ENCODE assay signal across 15 cellular contexts in the genomic region with DNA sequence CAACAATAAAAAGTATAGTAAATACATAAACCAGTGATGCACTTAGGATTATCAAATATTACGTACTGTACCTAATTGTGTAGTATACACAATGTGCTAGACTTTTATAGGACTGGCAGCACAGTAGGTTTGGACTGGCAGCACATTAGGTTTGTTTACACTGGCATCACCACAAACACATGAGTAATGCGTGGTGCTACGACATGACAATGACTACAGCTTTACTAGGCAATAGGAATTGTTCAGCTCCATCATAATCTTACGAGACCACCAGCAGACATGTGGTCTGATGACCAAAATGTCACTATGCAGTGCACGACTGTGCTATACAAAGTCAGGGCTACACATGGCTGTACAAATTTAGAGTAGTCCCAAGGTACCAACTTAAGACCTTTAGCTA. TPM values are rescaled to one million over a fixed set of nuclear protein-coding genes. Genes with fewer than 3 reads are reported as not detected.
DNase-seq lines count a peak whose midpoint lies in the region; TF ChIP-seq lines count a peak whose summit lies in the region.
"Had no signal": no experiment of that assay in that cellular context is flagged by ENCODE, and none has a peak within 500 bp of the region (broad histone marks: within the 10 kb centered on the region; RNA-seq: fewer than 3 reads in every experiment).

No MANE protein-coding gene starts in this region.

- TF ChIP-seq CTCF in HEK293 (tag by site-specific recombination; IDR thresholded peaks at IDR 0.05) (no peak), fibroblast of villous mesenchyme (IDR thresholded peaks at IDR 0.05; ENCODE audit: insufficient read depth, low read depth, low read length) (no peak), sigmoid colon (IDR thresholded peaks at IDR 0.05) (no peak)

- 26 to 73% methylated on average over 5 of the region's 5 CpGs for WGBS in sigmoid colon, 2 donors

- CTCF ChIA-PET in HEK293 (lab: Yijun Ruan, JAX): interaction anchor here (1.0 kb wide), 1 partner anchor 128 kb away, joined by 3 read pairs; no protein-coding TSS in a partner anchor

- peaks cover 71% of the 10 kb centered on the region for H3K79me2 ChIP-seq in ACC112 (ENCODE audit: control insufficient read depth, insufficient read depth, low read length, unreplicated experiment)

- H3K9me3 ChIP-seq in HEK293 (ENCODE audit: control insufficient read depth, insufficient read depth, low read depth, low read length) (no peaks in the 10 kb centered on the region), sigmoid colon (no peaks in the 10 kb centered on the region)
- H3K9me3 ChIP-seq: BLaER1 had no signal

- DNase-seq in SW480 (ENCODE audit: low spot score): peak; percentile 72
- peak; percentile 21 for DNase-seq in fibroblast of villous mesenchyme (ENCODE audit: low read depth)
- DNase-seq in T1000 (lab: John Stamatoyannopoulos, UW): no peak
- no peak for DNase-seq in OCI-M1 (lab: John Stamatoyannopoulos, UW)
- DNase-seq in sigmoid colon: no peak
- no peak for DNase-seq in HPDE6-E6E7 (ENCODE audit: extremely low spot score)
- DNase-seq: activated CD4-positive, alpha-beta T cell treated with anti-CD3 and anti-CD28 coated beads for 36 hours; effector CD4-positive, alpha-beta T cell; naive B cell; NCI-H1436; Right ventricle myocardium superior; stimulated activated naive B cell treated with anti-CD40 and anti-IgM and Interleukin-4, amounts not matched to agents 10 μg/mL and 1 μg/mL and 100 μg/mL, for 72 hours had no signal

- intact Hi-C loops in sigmoid colon (cut with DNase I): no loop called here

- H3K27ac ChIP-seq in ACC112 (ENCODE audit: low read depth, low read length) (peak overlapping the region; percentile 4; the same call in 1 of the 2 replicates), HEK293 (ENCODE audit: extremely low read depth, low read depth, low read length) (no peak overlapping the region), sigmoid colon (no peak overlapping the region)
- H3K27ac ChIP-seq: BLaER1 had no signal

- TF ChIP-seq POLR2A in sigmoid colon (IDR thresholded peaks at IDR 0.05): no peak

- H3K4me3 ChIP-seq in ACC112 (ENCODE audit: low read depth, low read length) (peak overlapping the region; percentile 46), HEK293 (ENCODE audit: low read depth, low read length) (no peak overlapping the region; the same call in 1 of the 2 replicates), fibroblast of villous mesenchyme (ENCODE audit: low read depth, low read length) (no peak overlapping the region), sigmoid colon (no peak overlapping the region)
- H3K4me3 ChIP-seq: BLaER1 had no signal

- H3K4me1 ChIP-seq in ACC112 (ENCODE audit: control insufficient read depth, insufficient read depth, low read length, unreplicated experiment): peaks cover 28% of the 10 kb centered on the region
- peaks cover 21% of the 10 kb centered on the region for H3K4me1 ChIP-seq in HEK293 (ENCODE audit: control insufficient read depth, insufficient read depth, low read length)
- peaks cover 0 to 17% (median 11%) of the 10 kb centered on the region in 4 donors for H3K4me1 ChIP-seq in sigmoid colon

- H3K36me3 ChIP-seq in ACC112 (ENCODE audit: insufficient read depth, low read length) (no peaks in the 10 kb centered on the region), HEK293 (ENCODE audit: control insufficient read depth in 2 of 2, insufficient read depth in 1 of 2, low read length in 2 of 2) (no peaks in the 10 kb centered on the region), sigmoid colon (no peaks in the 10 kb centered on the region)
- H3K36me3 ChIP-seq: BLaER1 had no signal

- TF ChIP-seq EP300 in sigmoid colon (IDR thresholded peaks at IDR 0.05): no peak

- POLR2A ChIA-PET in HEK293 (lab: Yijun Ruan, JAX): no interaction called here

- H2AFZ ChIP-seq in ACC112 (ENCODE audit: low read length, unreplicated experiment): no peak overlapping the region

- H3K27me3 ChIP-seq in ACC112 (ENCODE audit: insufficient read depth, low read length) (no peaks in the 10 kb centered on the region), sigmoid colon (no peaks in the 10 kb centered on the region)
- H3K27me3 ChIP-seq: BLaER1 had no signal

TF ChIP-seq in HEK293, 187 proteins besides CTCF, POLR2A, EP300 and RAD21 (continues in another document):
- TF ChIP-seq FEZF1 (tag by site-specific recombination; IDR thresholded peaks at IDR 0.05): peak; percentile 36; the same call in 1 of the 2 replicates
- peak; percentile 40; the same call in 1 of the 2 replicates for TF ChIP-seq GLIS1 (tag by site-specific recombination; IDR thresholded peaks at IDR 0.05)
- TF ChIP-seq, protein P1, sequence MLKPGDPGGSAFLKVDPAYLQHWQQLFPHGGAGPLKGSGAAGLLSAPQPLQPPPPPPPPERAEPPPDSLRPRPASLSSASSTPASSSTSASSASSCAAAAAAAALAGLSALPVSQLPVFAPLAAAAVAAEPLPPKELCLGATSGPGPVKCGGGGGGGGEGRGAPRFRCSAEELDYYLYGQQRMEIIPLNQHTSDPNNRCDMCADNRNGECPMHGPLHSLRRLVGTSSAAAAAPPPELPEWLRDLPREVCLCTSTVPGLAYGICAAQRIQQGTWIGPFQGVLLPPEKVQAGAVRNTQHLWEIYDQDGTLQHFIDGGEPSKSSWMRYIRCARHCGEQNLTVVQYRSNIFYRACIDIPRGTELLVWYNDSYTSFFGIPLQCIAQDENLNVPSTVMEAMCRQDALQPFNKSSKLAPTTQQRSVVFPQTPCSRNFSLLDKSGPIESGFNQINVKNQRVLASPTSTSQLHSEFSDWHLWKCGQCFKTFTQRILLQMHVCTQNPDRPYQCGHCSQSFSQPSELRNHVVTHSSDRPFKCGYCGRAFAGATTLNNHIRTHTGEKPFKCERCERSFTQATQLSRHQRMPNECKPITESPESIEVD (tag by site-specific recombination; IDR thresholded peaks at IDR 0.05): peak; percentile 48; the same call in 1 of the 2 replicates
- peak; percentile 68; the same call in 1 of the 2 replicates for TF ChIP-seq ZEB2 (tag by site-specific recombination; IDR thresholded peaks at IDR 0.05)
- TF ChIP-seq ZNF629 (tag by site-specific recombination; IDR thresholded peaks at IDR 0.05): peak; percentile 80
- TF ChIP-seq, protein P2, sequence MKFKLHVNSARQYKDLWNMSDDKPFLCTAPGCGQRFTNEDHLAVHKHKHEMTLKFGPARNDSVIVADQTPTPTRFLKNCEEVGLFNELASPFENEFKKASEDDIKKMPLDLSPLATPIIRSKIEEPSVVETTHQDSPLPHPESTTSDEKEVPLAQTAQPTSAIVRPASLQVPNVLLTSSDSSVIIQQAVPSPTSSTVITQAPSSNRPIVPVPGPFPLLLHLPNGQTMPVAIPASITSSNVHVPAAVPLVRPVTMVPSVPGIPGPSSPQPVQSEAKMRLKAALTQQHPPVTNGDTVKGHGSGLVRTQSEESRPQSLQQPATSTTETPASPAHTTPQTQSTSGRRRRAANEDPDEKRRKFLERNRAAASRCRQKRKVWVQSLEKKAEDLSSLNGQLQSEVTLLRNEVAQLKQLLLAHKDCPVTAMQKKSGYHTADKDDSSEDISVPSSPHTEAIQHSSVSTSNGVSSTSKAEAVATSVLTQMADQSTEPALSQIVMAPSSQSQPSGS (tag by site-specific recombination; IDR thresholded peaks at IDR 0.05; ENCODE audit: low read depth): peak; percentile 57
- TF ChIP-seq ZBTB20 (tag by site-specific recombination; IDR thresholded peaks at IDR 0.05): peak; percentile 29; the same call in 1 of the 2 replicates
- peak; percentile 93 for TF ChIP-seq ZNF600 (tag by site-specific recombination; IDR thresholded peaks at IDR 0.05)
- TF ChIP-seq ZBTB17 (tag by site-specific recombination; IDR thresholded peaks at IDR 0.05): 0 out of 2 replicates have a peak, but pooled peaks have one; percentile 14
- peak; percentile 61 for TF ChIP-seq OSR2 (tag by site-specific recombination; IDR thresholded peaks at IDR 0.05)
- TF ChIP-seq ZNF24 (tag by site-specific recombination; IDR thresholded peaks at IDR 0.05): no peak
- TF ChIP-seq, protein P3, sequence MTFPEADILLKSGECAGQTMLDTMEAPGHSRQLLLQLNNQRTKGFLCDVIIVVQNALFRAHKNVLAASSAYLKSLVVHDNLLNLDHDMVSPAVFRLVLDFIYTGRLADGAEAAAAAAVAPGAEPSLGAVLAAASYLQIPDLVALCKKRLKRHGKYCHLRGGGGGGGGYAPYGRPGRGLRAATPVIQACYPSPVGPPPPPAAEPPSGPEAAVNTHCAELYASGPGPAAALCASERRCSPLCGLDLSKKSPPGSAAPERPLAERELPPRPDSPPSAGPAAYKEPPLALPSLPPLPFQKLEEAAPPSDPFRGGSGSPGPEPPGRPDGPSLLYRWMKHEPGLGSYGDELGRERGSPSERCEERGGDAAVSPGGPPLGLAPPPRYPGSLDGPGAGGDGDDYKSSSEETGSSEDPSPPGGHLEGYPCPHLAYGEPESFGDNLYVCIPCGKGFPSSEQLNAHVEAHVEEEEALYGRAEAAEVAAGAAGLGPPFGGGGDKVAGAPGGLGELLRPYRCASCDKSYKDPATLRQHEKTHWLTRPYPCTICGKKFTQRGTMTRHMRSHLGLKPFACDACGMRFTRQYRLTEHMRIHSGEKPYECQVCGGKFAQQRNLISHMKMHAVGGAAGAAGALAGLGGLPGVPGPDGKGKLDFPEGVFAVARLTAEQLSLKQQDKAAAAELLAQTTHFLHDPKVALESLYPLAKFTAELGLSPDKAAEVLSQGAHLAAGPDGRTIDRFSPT (tag by site-specific recombination; IDR thresholded peaks at IDR 0.05): peak; percentile 42; the same call in 1 of the 2 replicates

RNA-seq across cellular contexts. Expression of a gene that starts 2.3 kb away (rescaled TPM):
- total RNA-seq in fibroblast of villous mesenchyme (33.5 and 72.5 TPM in 2 replicates), sigmoid colon (10 to 100 TPM; 15.3 to 43.5 (median 16.5) TPM)
- 10 to 100 TPM in 2 of 3 donors, 1 to 10 TPM in 1; 8.4 to 14.9 (median 12.9) TPM for polyA plus RNA-seq in sigmoid colon

Comparison
In these comparisons a context has a peak if more than half of its experiments do, and no peak if none do; other contexts are left out.
1. DNase-seq: peak in SW480 (single experiment) and fibroblast of villous mesenchyme (single experiment); none in T1000 (single experiment), OCI-M1 (single experiment), sigmoid colon (single experiment) and HPDE6-E6E7 (single experiment).